Comparison of ENCODE assay signal across 18 cellular contexts in the genomic region with DNA sequence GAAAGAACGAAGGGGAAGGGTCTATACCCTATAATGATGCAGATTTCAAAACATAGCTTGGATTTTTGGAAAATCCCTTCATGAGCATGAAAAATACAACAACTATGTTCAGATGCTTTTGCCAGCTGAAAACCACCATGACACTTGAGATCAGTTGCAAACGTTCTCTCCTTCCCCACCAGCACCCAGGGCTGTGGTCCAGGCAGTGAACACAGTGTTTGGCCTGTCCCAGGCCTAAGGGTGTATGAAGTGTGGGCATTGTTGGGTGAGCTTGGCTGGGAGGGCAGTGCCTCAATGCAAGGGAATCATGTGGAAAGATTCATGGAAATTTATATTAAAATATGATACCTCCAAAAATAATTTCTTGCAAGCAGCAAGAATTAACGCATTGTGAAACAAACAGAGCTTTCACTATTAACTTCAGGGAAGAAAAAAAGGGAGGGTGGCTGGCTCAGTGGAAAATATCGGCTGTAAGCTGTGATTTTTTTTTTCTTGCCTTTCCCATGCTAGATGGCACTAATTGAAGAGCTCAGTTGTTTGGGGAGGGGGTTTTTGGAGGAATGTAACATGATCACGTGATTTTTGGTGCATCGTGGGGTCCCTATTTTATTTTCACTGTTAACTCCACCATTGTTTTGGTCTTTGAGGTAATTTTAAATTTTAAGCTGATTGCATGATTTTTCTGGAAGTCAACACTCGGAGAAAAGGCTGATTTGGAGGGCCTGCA. TPM values are rescaled to one million over a fixed set of nuclear protein-coding genes. Genes with fewer than 3 reads are reported as not detected.
A peak's percentile ranks its signal among the peaks of the same experiment; 100 is the strongest.
DNase-seq lines count a peak whose midpoint lies in the region; ATAC-seq and TF ChIP-seq lines count a peak whose summit lies in the region.
"Had no signal": no experiment of that assay in that cellular context is flagged by ENCODE, and none has a peak within 500 bp of the region (broad histone marks: within the 10 kb centered on the region; RNA-seq: fewer than 3 reads in every experiment).

No MANE protein-coding gene starts in this region.

- peaks cover 5% of the 10 kb centered on the region for H3K9me3 Mint-ChIP-seq in activated naive CD8-positive, alpha-beta T cell treated with anti-CD3 and anti-CD28 coated beads, Interleukin-2, amount 50 U/mL, for 24 hours
- no peaks in the 10 kb centered on the region for H3K9me3 Mint-ChIP-seq in activated naive CD8-positive, alpha-beta T cell treated with anti-CD3 and anti-CD28 coated beads for 36 hours
- H3K9me3 Mint-ChIP-seq in stimulated activated effector memory CD8-positive, alpha-beta T cell treated with anti-CD3 and anti-CD28 coated beads, Interleukin-12 subunit alpha, Interleukin-12 subunit beta, amount 100 ng/mL, for 72 hours, result no peaks in the 10 kb centered on the region
- H3K9me3 Mint-ChIP-seq: WTC11 had no signal

- TF ChIP-seq CTCF in fibroblast of the aortic adventitia (IDR thresholded peaks at IDR 0.05; ENCODE audit: insufficient read depth, low read length), result no peak

- no peak for DNase-seq in activated naive CD8-positive, alpha-beta T cell treated with anti-CD3 and anti-CD28 coated beads, Interleukin-2, amount 50 U/mL, for 24 hours
- DNase-seq in activated naive CD8-positive, alpha-beta T cell treated with anti-CD3 and anti-CD28 coated beads for 36 hours, result no peak
- peak; percentile 53 for DNase-seq in RPMI7951 (ENCODE audit: low read depth)
- peak; percentile 65 for DNase-seq in fibroblast of the aortic adventitia (ENCODE audit: low read depth)
- no peak for DNase-seq in stimulated activated effector memory CD8-positive, alpha-beta T cell treated with anti-CD3 and anti-CD28 coated beads, Interleukin-12 subunit alpha, Interleukin-12 subunit beta, amount 100 ng/mL, for 72 hours (ENCODE audit: low spot score in 2 of 2)
- no peak for DNase-seq in kidney tubule cell (ENCODE audit: low spot score)
- no peak for DNase-seq in activated CD4-positive, CD25-positive, alpha-beta regulatory T cell treated with anti-CD3 and anti-CD28 coated beads, Interleukin-2, amount 50 U/mL, for 72 hours
- no peak for DNase-seq in activated gamma-delta T cell treated with Interleukin-2 at 50 U/mL for 16 hours
- DNase-seq: activated T-cell treated with anti-CD3 and anti-CD28 coated beads, Interleukin-2, amount 50 U/mL, for 48 hours; erythroblast; lower lobe of right lung; NCI-H1694; NCI-H69; ovary; T-helper 9 cell had no signal

- H3K4me3 ChIP-seq in fibroblast of the aortic adventitia (ENCODE audit: low read depth, low read length), result no peak overlapping the region
- H3K4me3 ChIP-seq: A549, lower lobe of right lung, ovary had no signal

- no peaks in the 10 kb centered on the region for H3K36me3 Mint-ChIP-seq in activated naive CD8-positive, alpha-beta T cell treated with anti-CD3 and anti-CD28 coated beads, Interleukin-2, amount 50 U/mL, for 24 hours (ENCODE audit: low read depth)
- peaks cover 3% of the 10 kb centered on the region for H3K36me3 Mint-ChIP-seq in activated naive CD8-positive, alpha-beta T cell treated with anti-CD3 and anti-CD28 coated beads for 36 hours
- peaks cover 5% of the 10 kb centered on the region for H3K36me3 Mint-ChIP-seq in stimulated activated effector memory CD8-positive, alpha-beta T cell treated with anti-CD3 and anti-CD28 coated beads, Interleukin-12 subunit alpha, Interleukin-12 subunit beta, amount 100 ng/mL, for 72 hours
- H3K36me3 Mint-ChIP-seq: WTC11 had no signal

- H3K4me1 Mint-ChIP-seq in activated naive CD8-positive, alpha-beta T cell treated with anti-CD3 and anti-CD28 coated beads, Interleukin-2, amount 50 U/mL, for 24 hours, result peaks cover 83% of the 10 kb centered on the region
- peaks cover 55% of the 10 kb centered on the region for H3K4me1 Mint-ChIP-seq in activated naive CD8-positive, alpha-beta T cell treated with anti-CD3 and anti-CD28 coated beads for 36 hours
- H3K4me1 Mint-ChIP-seq in stimulated activated effector memory CD8-positive, alpha-beta T cell treated with anti-CD3 and anti-CD28 coated beads, Interleukin-12 subunit alpha, Interleukin-12 subunit beta, amount 100 ng/mL, for 72 hours, result peaks cover 90% of the 10 kb centered on the region
- H3K4me1 Mint-ChIP-seq: WTC11 had no signal

- ATAC-seq in activated naive CD8-positive, alpha-beta T cell treated with anti-CD3 and anti-CD28 coated beads, Interleukin-2, amount 50 U/mL, for 24 hours, result no peak
- no peak for ATAC-seq in stimulated activated effector memory CD8-positive, alpha-beta T cell treated with anti-CD3 and anti-CD28 coated beads, Interleukin-12 subunit alpha, Interleukin-12 subunit beta, amount 100 ng/mL, for 72 hours
- ATAC-seq: A549, lower lobe of right lung, WTC11 had no signal

- H3K27me3 Mint-ChIP-seq in activated naive CD8-positive, alpha-beta T cell treated with anti-CD3 and anti-CD28 coated beads, Interleukin-2, amount 50 U/mL, for 24 hours, result no peaks in the 10 kb centered on the region
- H3K27me3 Mint-ChIP-seq in activated naive CD8-positive, alpha-beta T cell treated with anti-CD3 and anti-CD28 coated beads for 36 hours, result no peaks in the 10 kb centered on the region
- H3K27me3 Mint-ChIP-seq: activated naive CD4-positive, alpha-beta T cell treated with anti-CD3 and anti-CD28 coated beads, Interleukin-2, amount 50 U/mL, for 24 hours had no signal

- peak overlapping the region; percentile 52 for H3K27ac Mint-ChIP-seq in activated naive CD8-positive, alpha-beta T cell treated with anti-CD3 and anti-CD28 coated beads, Interleukin-2, amount 50 U/mL, for 24 hours
- H3K27ac Mint-ChIP-seq in activated naive CD8-positive, alpha-beta T cell treated with anti-CD3 and anti-CD28 coated beads for 36 hours, result no peak overlapping the region
- H3K27ac Mint-ChIP-seq in stimulated activated effector memory CD8-positive, alpha-beta T cell treated with anti-CD3 and anti-CD28 coated beads, Interleukin-12 subunit alpha, Interleukin-12 subunit beta, amount 100 ng/mL, for 72 hours, result peak overlapping the region; percentile 85
- H3K27ac Mint-ChIP-seq: activated naive CD4-positive, alpha-beta T cell treated with anti-CD3 and anti-CD28 coated beads, Interleukin-2, amount 50 U/mL, for 24 hours; WTC11 had no signal

- H3K4me3 Mint-ChIP-seq in activated naive CD8-positive, alpha-beta T cell treated with anti-CD3 and anti-CD28 coated beads, Interleukin-2, amount 50 U/mL, for 24 hours, result no peak overlapping the region
- no peak overlapping the region for H3K4me3 Mint-ChIP-seq in activated naive CD8-positive, alpha-beta T cell treated with anti-CD3 and anti-CD28 coated beads for 36 hours
- H3K4me3 Mint-ChIP-seq in stimulated activated effector memory CD8-positive, alpha-beta T cell treated with anti-CD3 and anti-CD28 coated beads, Interleukin-12 subunit alpha, Interleukin-12 subunit beta, amount 100 ng/mL, for 72 hours, result peak overlapping the region; percentile 44
- H3K4me3 Mint-ChIP-seq: activated naive CD4-positive, alpha-beta T cell treated with anti-CD3 and anti-CD28 coated beads, Interleukin-2, amount 50 U/mL, for 24 hours; WTC11 had no signal

RNA-seq across cellular contexts. Expression of gene CDC42EP3, which starts 52.0 kb away (rescaled TPM):
- 10 to 100 TPM; 18.6 to 22.2 TPM for total RNA-seq in activated naive CD8-positive, alpha-beta T cell treated with anti-CD3 and anti-CD28 coated beads for 36 hours
- 40.9 and 52.5 TPM in 2 replicates for total RNA-seq in RPMI7951 (2014; rRNA removed; shearing (Covaris generic))
- 30.5 and 34.7 TPM in 2 replicates for total RNA-seq in fibroblast of the aortic adventitia (ENCODE audit: low replicate concordance)

Comparison
In these comparisons a context has a peak if more than half of its experiments do, and no peak if none do; other contexts are left out.
1. DNase-seq: peak in RPMI7951 (single experiment) and fibroblast of the aortic adventitia (single experiment); none in activated naive CD8-positive, alpha-beta T cell treated with anti-CD3 and anti-CD28 coated beads, Interleukin-2, amount 50 U/mL, for 24 hours (single experiment), activated naive CD8-positive, alpha-beta T cell treated with anti-CD3 and anti-CD28 coated beads for 36 hours (single experiment), stimulated activated effector memory CD8-positive, alpha-beta T cell treated with anti-CD3 and anti-CD28 coated beads, Interleukin-12 subunit alpha, Interleukin-12 subunit beta, amount 100 ng/mL, for 72 hours (0 of 2), kidney tubule cell (single experiment), activated CD4-positive, CD25-positive, alpha-beta regulatory T cell treated with anti-CD3 and anti-CD28 coated beads, Interleukin-2, amount 50 U/mL, for 72 hours (single experiment) and activated gamma-delta T cell treated with Interleukin-2 at 50 U/mL for 16 hours (single experiment).